ENCODE assay signal across 11 cellular contexts in genomic region chr3:158104346-158105020, GRCh38. TPM values are rescaled to one million over a fixed set of nuclear protein-coding genes. Genes with fewer than 3 reads are reported as not detected.
DNase-seq lines count a peak whose midpoint lies in the region; ATAC-seq and TF ChIP-seq lines count a peak whose summit lies in the region.
"Had no signal": no experiment of that assay in that cellular context is flagged by ENCODE, and none has a peak within 500 bp of the region (broad histone marks: within the 10 kb centered on the region; RNA-seq: fewer than 3 reads in every experiment).

No MANE protein-coding gene starts in this region.

- peaks cover 3% of the 10 kb centered on the region for H3K36me3 Mint-ChIP-seq in activated T-helper 1 cell treated with anti-CD3 and anti-CD28 coated beads, Interleukin-12 subunit alpha, Interleukin-12 subunit beta, Interleukin-2, Interleukin-4 antibody, amounts not matched to agents 30 ng/mL and 10 ng/mL and 1 ng/mL, durations not matched to agents 14 hours and 24 hours and 36 hours (ENCODE audit: low read depth)
- peaks cover 11% of the 10 kb centered on the region for H3K36me3 Mint-ChIP-seq in memory B cell

- TF ChIP-seq EP300 in stomach (IDR thresholded peaks at IDR 0.05) = no peak

- no peaks in the 10 kb centered on the region for H3K9me3 Mint-ChIP-seq in activated T-helper 1 cell treated with anti-CD3 and anti-CD28 coated beads, Interleukin-12 subunit alpha, Interleukin-12 subunit beta, Interleukin-2, Interleukin-4 antibody, amounts not matched to agents 30 ng/mL and 10 ng/mL and 1 ng/mL, durations not matched to agents 14 hours and 24 hours and 36 hours
- H3K9me3 Mint-ChIP-seq in memory B cell = peaks cover 14% of the 10 kb centered on the region

- H2AFZ ChIP-seq in ACC112 (ENCODE audit: low read length, unreplicated experiment) = peak overlapping the region; percentile 82

- intact Hi-C loops in activated T-helper 1 cell treated with anti-CD3 and anti-CD28 coated beads, Interleukin-12 subunit alpha, Interleukin-12 subunit beta, Interleukin-2, Interleukin-4 antibody, amounts not matched to agents 30 ng/mL and 10 ng/mL and 1 ng/mL, durations not matched to agents 14 hours and 24 hours and 36 hours (cut with micrococcal nuclease) = loop anchor here (5.0 to 10.0 kb wide), 5 partner anchors 328 to 1660 kb away; partner anchors contain the start of genes MFSD1 and PTX3
- intact Hi-C loops in stomach (cut with DNase I; ENCODE audit: low total_unique reads) = no loop called here

- 19 to 30% (median 26%) methylated on average over 11 of the region's 11 CpGs for WGBS in stomach, 5 donors

- peaks cover 53% of the 10 kb centered on the region for H3K4me1 Mint-ChIP-seq in activated T-helper 1 cell treated with anti-CD3 and anti-CD28 coated beads, Interleukin-12 subunit alpha, Interleukin-12 subunit beta, Interleukin-2, Interleukin-4 antibody, amounts not matched to agents 30 ng/mL and 10 ng/mL and 1 ng/mL, durations not matched to agents 14 hours and 24 hours and 36 hours (ENCODE audit: low read depth)
- peaks cover 14% of the 10 kb centered on the region for H3K4me1 Mint-ChIP-seq in memory B cell

- H3K9me3 ChIP-seq in stomach = peaks cover 0 to 3% (median 0%) of the 10 kb centered on the region in 4 donors

- TF ChIP-seq POLR2A in stomach (IDR thresholded peaks at IDR 0.05) = no peak

- ATAC-seq in memory B cell (ENCODE audit: low read depth) (no peak), HG03280 (IDR thresholded peaks at IDR 0.05; ENCODE audit: unreplicated experiment) (no peak)

- H3K4me3 ChIP-seq in ACC112 (ENCODE audit: low read depth, low read length) (peak overlapping the region; percentile 96), GM08714 (ENCODE audit: low read length) (peak overlapping the region; percentile 20), stomach (peak overlapping the region in 1 of 4 donors; percentile 49)

- peak overlapping the region; percentile 50 for H3K4me3 Mint-ChIP-seq in activated T-helper 1 cell treated with anti-CD3 and anti-CD28 coated beads, Interleukin-12 subunit alpha, Interleukin-12 subunit beta, Interleukin-2, Interleukin-4 antibody, amounts not matched to agents 30 ng/mL and 10 ng/mL and 1 ng/mL, durations not matched to agents 14 hours and 24 hours and 36 hours
- no peak overlapping the region for H3K4me3 Mint-ChIP-seq in memory B cell

- H3K27me3 Mint-ChIP-seq in activated T-helper 1 cell treated with anti-CD3 and anti-CD28 coated beads, Interleukin-12 subunit alpha, Interleukin-12 subunit beta, Interleukin-2, Interleukin-4 antibody, amounts not matched to agents 30 ng/mL and 10 ng/mL and 1 ng/mL, durations not matched to agents 14 hours and 24 hours and 36 hours (ENCODE audit: insufficient read depth) = peaks cover 86% of the 10 kb centered on the region
- peaks cover 32% of the 10 kb centered on the region for H3K27me3 Mint-ChIP-seq in memory B cell

- peak overlapping the region; percentile 53 for H3K27ac Mint-ChIP-seq in activated T-helper 1 cell treated with anti-CD3 and anti-CD28 coated beads, Interleukin-12 subunit alpha, Interleukin-12 subunit beta, Interleukin-2, Interleukin-4 antibody, amounts not matched to agents 30 ng/mL and 10 ng/mL and 1 ng/mL, durations not matched to agents 14 hours and 24 hours and 36 hours
- H3K27ac Mint-ChIP-seq in memory B cell = peak overlapping the region; percentile 50

- peak overlapping the region; percentile 27 for H3K27ac ChIP-seq in ACC112 (ENCODE audit: low read depth, low read length)
- H3K27ac ChIP-seq in stomach = no peak overlapping the region

- no peak for TF ChIP-seq CTCF in stomach (IDR thresholded peaks at IDR 0.05)

- peaks cover 54% of the 10 kb centered on the region for H3K79me2 ChIP-seq in ACC112 (ENCODE audit: control insufficient read depth, insufficient read depth, low read length, unreplicated experiment)

- H3K36me3 ChIP-seq in ACC112 (ENCODE audit: insufficient read depth, low read length) (peaks cover 20% of the 10 kb centered on the region), stomach (no peaks in the 10 kb centered on the region)

- no peaks in the 10 kb centered on the region for H3K27me3 ChIP-seq in ACC112 (ENCODE audit: insufficient read depth, low read length)
- peaks cover 42 to 99% (median 93%) of the 10 kb centered on the region in 3 donors for H3K27me3 ChIP-seq in stomach

- DNase-seq in activated T-helper 1 cell treated with anti-CD3 and anti-CD28 coated beads, Interleukin-12 subunit alpha, Interleukin-12 subunit beta, Interleukin-2, Interleukin-4 antibody, amounts not matched to agents 30 ng/mL and 10 ng/mL and 1 ng/mL, durations not matched to agents 14 hours and 24 hours and 36 hours (ENCODE audit: low spot score) = no peak
- no peak for DNase-seq in memory B cell (ENCODE audit: low spot score in 2 of 2)
- DNase-seq in stomach = no peak
- no peak for DNase-seq in HuH-7.5 (ENCODE audit: low spot score)
- no peak for DNase-seq in AML-193 (lab: John Stamatoyannopoulos, UW)
- DNase-seq: activated gamma-delta T cell treated with Interleukin-2 at 50 U/mL for 16 hours, DMS 273 treated with DMSO at 0.1 percent for 48 hours, GOT3 had no signal

- H3K4me1 ChIP-seq in ACC112 (ENCODE audit: control insufficient read depth, insufficient read depth, low read length, unreplicated experiment) (peaks cover 18% of the 10 kb centered on the region), stomach (peaks cover 35 to 51% (median 46%) of the 10 kb centered on the region in 4 donors)

RNA-seq across cellular contexts. Expression of gene SHOX2, which starts 1.7 kb away (rescaled TPM):
- not detected in 2 replicates for total RNA-seq in activated T-helper 1 cell treated with anti-CD3 and anti-CD28 coated beads, Interleukin-12 subunit alpha, Interleukin-12 subunit beta, Interleukin-2, Interleukin-4 antibody, amounts not matched to agents 30 ng/mL and 10 ng/mL and 1 ng/mL, durations not matched to agents 14 hours and 24 hours and 36 hours
- total RNA-seq in stomach = under 1 TPM in 1 of 5 donors, not detected in 4; 0.55 TPM
- under 1 TPM in 1 of 3 donors, not detected in 2; 0.10 TPM for polyA plus RNA-seq in stomach

RNA-seq across cellular contexts. Expression of gene RSRC1, which starts 5.4 kb away (rescaled TPM):
- total RNA-seq in activated T-helper 1 cell treated with anti-CD3 and anti-CD28 coated beads, Interleukin-12 subunit alpha, Interleukin-12 subunit beta, Interleukin-2, Interleukin-4 antibody, amounts not matched to agents 30 ng/mL and 10 ng/mL and 1 ng/mL, durations not matched to agents 14 hours and 24 hours and 36 hours = 41.1 and 41.8 TPM in 2 replicates
- 100 to 1,000 TPM in 1 of 5 donors, 10 to 100 TPM in 3, 1 to 10 TPM in 1; 1.7 to 502 (median 12.1) TPM for total RNA-seq in stomach
- polyA plus RNA-seq in stomach = 10 to 100 TPM; 10.4 to 12.1 (median 11.9) TPM
